In the genomic region with DNA sequence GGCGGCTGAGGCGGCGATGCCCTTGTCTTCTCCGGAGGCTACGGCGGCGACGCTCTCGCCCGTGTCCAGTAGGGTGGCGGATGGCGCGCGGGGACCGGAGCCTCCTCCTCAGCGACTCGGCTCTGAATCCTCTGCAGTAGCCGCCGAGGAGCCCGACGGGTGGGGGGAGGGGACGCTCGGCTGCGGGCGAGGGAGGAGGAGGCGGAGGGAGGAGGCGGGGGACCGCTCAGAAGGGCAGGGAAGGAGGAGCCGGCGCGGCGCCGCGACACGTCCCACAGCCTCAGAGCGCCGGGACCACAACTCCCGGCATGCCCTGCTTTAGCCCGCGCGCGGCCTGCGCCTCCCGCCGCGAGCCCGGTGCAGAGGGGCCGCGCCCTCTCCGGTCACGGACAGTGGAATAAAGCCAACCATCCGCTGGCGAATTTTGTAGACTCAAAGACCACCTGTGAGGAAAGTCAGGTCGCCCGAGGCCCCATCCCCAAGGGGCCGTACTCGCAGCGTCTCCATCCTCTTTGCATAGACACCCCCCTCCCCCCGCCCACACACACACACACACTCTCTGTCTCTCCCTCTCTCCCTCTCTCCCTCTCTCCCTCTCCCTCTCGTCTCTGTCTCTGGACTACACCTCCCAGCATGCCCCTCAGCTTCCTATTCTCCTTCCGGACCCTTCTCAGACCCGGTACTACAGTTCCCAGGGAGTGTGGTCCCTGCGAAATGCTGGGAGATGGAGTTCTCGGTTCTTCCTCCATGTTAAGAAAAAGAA, we compare ENCODE assay signal across 1 cellular context.
A peak's percentile ranks its signal among the peaks of the same experiment; 100 is the strongest.
TF ChIP-seq lines count a peak whose summit lies in the region.

FAM168A (minus strand) TSS at position 157 of the 763 bp plus-strand sequence. CDS start 129,638 bp downstream, outside the sequence.

TF ChIP-seq in HepG2, 621 proteins besides CTCF, POLR2A, EP300 and RAD21 (continued from another document and continues in another):
- peak; percentile 56 for TF ChIP-seq SALL1 (CRISPR knock-in tag; IDR thresholded peaks at IDR 0.05)
- peak; percentile 33 for TF ChIP-seq PAXIP1 (CRISPR knock-in tag; conservative IDR thresholded peaks at IDR 0.05)
- TF ChIP-seq JUND (CRISPR knock-in tag; IDR thresholded peaks at IDR 0.05): no peak
- TF ChIP-seq RARG (CRISPR knock-in tag; IDR thresholded peaks at IDR 0.05; ENCODE audit: low read depth): peak; percentile 95; the same call in 1 of the 2 replicates
- TF ChIP-seq TAF15 (IDR thresholded peaks at IDR 0.05; ENCODE audit: low read depth, low read length, poor library complexity, severe bottlenecking): peak; percentile 6
- TF ChIP-seq CENPT (CRISPR knock-in tag; IDR thresholded peaks at IDR 0.05; ENCODE audit: low read depth): no peak
- TF ChIP-seq, protein P1, sequence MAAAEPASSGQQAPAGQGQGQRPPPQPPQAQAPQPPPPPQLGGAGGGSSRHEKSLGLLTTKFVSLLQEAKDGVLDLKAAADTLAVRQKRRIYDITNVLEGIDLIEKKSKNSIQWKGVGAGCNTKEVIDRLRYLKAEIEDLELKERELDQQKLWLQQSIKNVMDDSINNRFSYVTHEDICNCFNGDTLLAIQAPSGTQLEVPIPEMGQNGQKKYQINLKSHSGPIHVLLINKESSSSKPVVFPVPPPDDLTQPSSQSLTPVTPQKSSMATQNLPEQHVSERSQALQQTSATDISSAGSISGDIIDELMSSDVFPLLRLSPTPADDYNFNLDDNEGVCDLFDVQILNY (CRISPR knock-in tag; conservative IDR thresholded peaks at IDR 0.05): 0 out of 2 replicates have a peak, but pooled peaks have one; percentile 43
- TF ChIP-seq, protein P2, sequence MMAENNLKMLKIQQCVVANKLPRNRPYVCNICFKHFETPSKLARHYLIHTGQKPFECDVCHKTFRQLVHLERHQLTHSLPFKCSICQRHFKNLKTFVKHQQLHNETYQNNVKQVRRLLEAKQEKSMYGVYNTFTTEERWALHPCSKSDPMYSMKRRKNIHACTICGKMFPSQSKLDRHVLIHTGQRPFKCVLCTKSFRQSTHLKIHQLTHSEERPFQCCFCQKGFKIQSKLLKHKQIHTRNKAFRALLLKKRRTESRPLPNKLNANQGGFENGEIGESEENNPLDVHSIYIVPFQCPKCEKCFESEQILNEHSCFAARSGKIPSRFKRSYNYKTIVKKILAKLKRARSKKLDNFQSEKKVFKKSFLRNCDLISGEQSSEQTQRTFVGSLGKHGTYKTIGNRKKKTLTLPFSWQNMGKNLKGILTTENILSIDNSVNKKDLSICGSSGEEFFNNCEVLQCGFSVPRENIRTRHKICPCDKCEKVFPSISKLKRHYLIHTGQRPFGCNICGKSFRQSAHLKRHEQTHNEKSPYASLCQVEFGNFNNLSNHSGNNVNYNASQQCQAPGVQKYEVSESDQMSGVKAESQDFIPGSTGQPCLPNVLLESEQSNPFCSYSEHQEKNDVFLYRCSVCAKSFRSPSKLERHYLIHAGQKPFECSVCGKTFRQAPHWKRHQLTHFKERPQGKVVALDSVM (CRISPR knock-in tag; IDR thresholded peaks at IDR 0.05): 0 out of 2 replicates have a peak, but pooled peaks have one; percentile 44
- TF ChIP-seq PITX1 (CRISPR knock-in tag; IDR thresholded peaks at IDR 0.05): peak; percentile 6; the same call in 1 of the 2 replicates
- no peak for TF ChIP-seq TERF1 (CRISPR knock-in tag; IDR thresholded peaks at IDR 0.05)
- TF ChIP-seq MTERF4 (CRISPR knock-in tag; IDR thresholded peaks at IDR 0.05): no peak
- peak; percentile 72; the same call in 1 of the 2 replicates for TF ChIP-seq HMGXB3 (CRISPR knock-in tag; IDR thresholded peaks at IDR 0.05; ENCODE audit: borderline replicate concordance)
- no peak for TF ChIP-seq ZNF512 (CRISPR knock-in tag; IDR thresholded peaks at IDR 0.05)
- TF ChIP-seq, protein P3, sequence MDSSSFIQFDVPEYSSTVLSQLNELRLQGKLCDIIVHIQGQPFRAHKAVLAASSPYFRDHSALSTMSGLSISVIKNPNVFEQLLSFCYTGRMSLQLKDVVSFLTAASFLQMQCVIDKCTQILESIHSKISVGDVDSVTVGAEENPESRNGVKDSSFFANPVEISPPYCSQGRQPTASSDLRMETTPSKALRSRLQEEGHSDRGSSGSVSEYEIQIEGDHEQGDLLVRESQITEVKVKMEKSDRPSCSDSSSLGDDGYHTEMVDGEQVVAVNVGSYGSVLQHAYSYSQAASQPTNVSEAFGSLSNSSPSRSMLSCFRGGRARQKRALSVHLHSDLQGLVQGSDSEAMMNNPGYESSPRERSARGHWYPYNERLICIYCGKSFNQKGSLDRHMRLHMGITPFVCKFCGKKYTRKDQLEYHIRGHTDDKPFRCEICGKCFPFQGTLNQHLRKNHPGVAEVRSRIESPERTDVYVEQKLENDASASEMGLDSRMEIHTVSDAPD (CRISPR knock-in tag; IDR thresholded peaks at IDR 0.05): peak; percentile 64; the same call in 1 of the 2 replicates
- 0 out of 2 replicates have a peak, but pooled peaks have one; percentile 15 for TF ChIP-seq RFX5 (IDR thresholded peaks at IDR 0.05; ENCODE audit: low read depth, low read length)
- TF ChIP-seq ZNF251 (CRISPR knock-in tag; IDR thresholded peaks at IDR 0.05): no peak
- TF ChIP-seq, protein P4, sequence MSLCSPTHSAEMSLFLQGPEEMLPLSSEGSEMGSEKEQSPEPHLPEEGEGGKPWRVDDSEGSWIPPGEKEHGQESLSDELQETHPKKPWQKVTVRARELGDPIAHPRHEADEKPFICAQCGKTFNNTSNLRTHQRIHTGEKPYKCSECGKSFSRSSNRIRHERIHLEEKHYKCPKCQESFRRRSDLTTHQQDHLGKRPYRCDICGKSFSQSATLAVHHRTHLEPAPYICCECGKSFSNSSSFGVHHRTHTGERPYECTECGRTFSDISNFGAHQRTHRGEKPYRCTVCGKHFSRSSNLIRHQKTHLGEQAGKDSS (CRISPR knock-in tag; IDR thresholded peaks at IDR 0.05; ENCODE audit: borderline replicate concordance, low read depth): peak; percentile 64; the same call in 1 of the 2 replicates
- peak; percentile 43; the same call in 1 of the 2 replicates for TF ChIP-seq ZMYM3 (CRISPR knock-in tag; IDR thresholded peaks at IDR 0.05)
- TF ChIP-seq ZNF143 (CRISPR knock-in tag; IDR thresholded peaks at IDR 0.05): peak; percentile 92
- TF ChIP-seq SIN3A (IDR thresholded peaks at IDR 0.05; ENCODE audit: borderline replicate concordance, low read depth, low read length): 0 out of 2 replicates have a peak, but pooled peaks have one; percentile 70
- TF ChIP-seq E2F2 (CRISPR knock-in tag; IDR thresholded peaks at IDR 0.05; ENCODE audit: borderline replicate concordance): no peak
- no peak for TF ChIP-seq NBN (conservative IDR thresholded peaks at IDR 0.05)
- TF ChIP-seq NCOR1 (IDR thresholded peaks at IDR 0.05; ENCODE audit: borderline replicate concordance, low read length): peak; percentile 73; the same call in 1 of the 2 replicates
- 0 out of 2 replicates have a peak, but pooled peaks have one; percentile 16 for TF ChIP-seq HNF4G (IDR thresholded peaks at IDR 0.05; ENCODE audit: borderline replicate concordance, low read depth, low read length)
- no peak for TF ChIP-seq HNF4G (CRISPR knock-in tag; IDR thresholded peaks at IDR 0.05; ENCODE audit: borderline replicate concordance, low read depth)
- TF ChIP-seq, protein P5, sequence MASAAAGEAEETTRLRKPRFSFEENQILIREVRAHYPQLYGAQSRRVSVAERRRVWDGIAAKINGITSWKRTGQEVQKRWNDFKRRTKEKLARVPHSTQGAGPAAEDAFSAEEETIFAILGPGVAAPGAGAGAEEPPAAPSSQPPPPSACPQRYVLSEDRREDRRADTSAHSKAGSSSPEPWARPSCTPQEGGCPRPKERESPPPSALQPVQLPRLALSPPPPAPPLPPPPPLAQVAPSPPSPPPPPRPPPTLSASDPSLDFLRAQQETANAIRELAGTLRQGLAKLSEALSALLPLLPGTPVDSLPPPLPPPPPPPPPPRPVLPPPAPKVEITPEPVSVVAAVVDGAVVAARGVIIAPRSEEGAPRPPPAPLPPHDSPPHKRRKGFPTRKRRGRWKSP (CRISPR knock-in tag; IDR thresholded peaks at IDR 0.05): no peak
- peak; percentile 46; the same call in 1 of the 2 replicates for TF ChIP-seq SNAPC2 (CRISPR knock-in tag; IDR thresholded peaks at IDR 0.05)
